ENCODE assay signal across 28 cellular contexts in genomic region chr13:29254971-29255370, GRCh38.
"Had no signal": no experiment of that assay in that cellular context is flagged by ENCODE, and none has a peak within 500 bp of the region (broad histone marks: within the 10 kb centered on the region; RNA-seq: fewer than 3 reads in every experiment).

No MANE protein-coding gene starts in this region.

- H3K27ac Mint-ChIP-seq: activated CD8-positive, alpha-beta memory T cell treated with anti-CD3 and anti-CD28 coated beads, Interleukin-2, amount 10 ng/mL, durations not matched to agents 7 days and 5 days; activated naive CD4-positive, alpha-beta T cell treated with anti-CD3 and anti-CD28 coated beads, Interleukin-2, amount 50 U/mL, for 72 hours; activated naive CD8-positive, alpha-beta T cell treated with anti-CD3 and anti-CD28 coated beads, Interleukin-2, amount 50 U/mL, for 24 hours; activated T-cell treated with anti-CD3 and anti-CD28 coated beads, Interleukin-2, amount 50 U/mL, for 24 hours; activated T-helper 1 cell treated with anti-CD3 and anti-CD28 coated beads, Interleukin-12 subunit alpha, Interleukin-12 subunit beta, Interleukin-2, Interleukin-4 antibody, amounts not matched to agents 30 ng/mL and 10 ng/mL and 1 ng/mL, durations not matched to agents 14 hours and 24 hours and 36 hours; T-helper 1 cell treated with Interleukin-12 subunit alpha and Interleukin-12 subunit beta and Interleukin-4 antibody, amounts not matched to agents 30 μg/mL and 1 μg/mL, for 36 hours had no signal

- H3K27me3 ChIP-seq: ascending aorta, body of pancreas had no signal

- H2AFZ ChIP-seq: PC-9 had no signal

- H3K4me1 Mint-ChIP-seq: activated CD8-positive, alpha-beta memory T cell treated with anti-CD3 and anti-CD28 coated beads, Interleukin-2, amount 10 ng/mL, durations not matched to agents 7 days and 5 days; activated naive CD8-positive, alpha-beta T cell treated with anti-CD3 and anti-CD28 coated beads, Interleukin-2, amount 50 U/mL, for 24 hours had no signal

- H3K27me3 Mint-ChIP-seq: activated CD8-positive, alpha-beta memory T cell treated with anti-CD3 and anti-CD28 coated beads, Interleukin-2, amount 10 ng/mL, durations not matched to agents 7 days and 5 days had no signal

- ATAC-seq: activated CD8-positive, alpha-beta memory T cell treated with anti-CD3 and anti-CD28 coated beads, Interleukin-2, amount 10 ng/mL, durations not matched to agents 7 days and 5 days; activated naive CD8-positive, alpha-beta T cell treated with anti-CD3 and anti-CD28 coated beads, Interleukin-2, amount 50 U/mL, for 24 hours; body of pancreas had no signal

- H3K9me3 Mint-ChIP-seq: activated T-cell treated with anti-CD3 and anti-CD28 coated beads, Interleukin-2, amount 50 U/mL, for 24 hours; T-helper 1 cell treated with Interleukin-12 subunit alpha and Interleukin-12 subunit beta and Interleukin-4 antibody, amounts not matched to agents 30 μg/mL and 1 μg/mL, for 36 hours had no signal

- H3K9me3 ChIP-seq: ascending aorta, body of pancreas, MG63 had no signal

- H3K4me2 ChIP-seq: KMS-11, PC-9 had no signal

- H3K4me3 ChIP-seq: ascending aorta, body of pancreas, MG63, PC-9 had no signal

- H3K36me3 ChIP-seq: ascending aorta, MG63 had no signal

- DNase-seq: activated CD4-positive, alpha-beta T cell treated with anti-CD3 and anti-CD28 coated beads for 48 hours; activated CD4-positive, alpha-beta T cell treated with anti-CD3 and anti-CD28 coated beads, Interleukin-2, amount 50 U/mL, for 4 hours; activated CD4-positive, CD25-positive, alpha-beta regulatory T cell treated with anti-CD3 and anti-CD28 coated beads, Interleukin-2, amount 50 U/mL, for 72 hours; activated CD8-positive, alpha-beta memory T cell treated with anti-CD3 and anti-CD28 coated beads, Interleukin-2, amount 10 ng/mL, durations not matched to agents 7 days and 5 days; activated effector memory CD4-positive, alpha-beta T cell treated with Interleukin-2 at 50 U/mL for 16 hours; activated naive CD4-positive, alpha-beta T cell treated with Interleukin-2 at 50 U/mL for 16 hours; activated naive CD8-positive, alpha-beta T cell treated with anti-CD3 and anti-CD28 coated beads, Interleukin-2, amount 50 U/mL, for 24 hours; activated T-cell treated with anti-CD3 and anti-CD28 coated beads, Interleukin-2, amount 50 U/mL, for 24 hours; amniotic stem cell; body of pancreas; central memory CD4-positive, alpha-beta T cell; MG63; NCI-H1105; NCI-H1436 treated with DMSO at 0.1 percent for 48 hours; NCI-H187; NCI-H2081; NCI-H2171 treated with DMSO at 0.1 percent for 48 hours; NCI-H226; NCI-H526; NCI-H774; NK-92 treated with Interleukin-12 subunit alpha and Interleukin-12 subunit beta, amount 100 ng/mL, for 24 hours; PC-9; SHP77 treated with DMSO at 0.1 percent for 48 hours had no signal

- H3K4me1 ChIP-seq: body of pancreas had no signal

- H3K36me3 Mint-ChIP-seq: activated CD8-positive, alpha-beta memory T cell treated with anti-CD3 and anti-CD28 coated beads, Interleukin-2, amount 10 ng/mL, durations not matched to agents 7 days and 5 days; activated naive CD4-positive, alpha-beta T cell treated with anti-CD3 and anti-CD28 coated beads, Interleukin-2, amount 50 U/mL, for 72 hours had no signal

- H3K27ac ChIP-seq: ascending aorta, body of pancreas, KMS-11, PC-9 had no signal

- H3K4me3 Mint-ChIP-seq: activated CD8-positive, alpha-beta memory T cell treated with anti-CD3 and anti-CD28 coated beads, Interleukin-2, amount 10 ng/mL, durations not matched to agents 7 days and 5 days; activated naive CD8-positive, alpha-beta T cell treated with anti-CD3 and anti-CD28 coated beads, Interleukin-2, amount 50 U/mL, for 24 hours; activated T-cell treated with anti-CD3 and anti-CD28 coated beads, Interleukin-2, amount 50 U/mL, for 24 hours; activated T-helper 1 cell treated with anti-CD3 and anti-CD28 coated beads, Interleukin-12 subunit alpha, Interleukin-12 subunit beta, Interleukin-2, Interleukin-4 antibody, amounts not matched to agents 30 ng/mL and 10 ng/mL and 1 ng/mL, durations not matched to agents 14 hours and 24 hours and 36 hours; T-helper 1 cell treated with Interleukin-12 subunit alpha and Interleukin-12 subunit beta and Interleukin-4 antibody, amounts not matched to agents 30 μg/mL and 1 μg/mL, for 36 hours had no signal

- H3K9ac ChIP-seq: KMS-11 had no signal
